ENCODE assay signal across 8 cellular contexts in genomic region chr4:7960790-7961655, GRCh38. TPM values are rescaled to one million over a fixed set of nuclear protein-coding genes. Genes with fewer than 3 reads are reported as not detected.
A peak's percentile ranks its signal among the peaks of the same experiment; 100 is the strongest.
DNase-seq lines count a peak whose midpoint lies in the region; ATAC-seq and TF ChIP-seq lines count a peak whose summit lies in the region.

No MANE protein-coding gene starts in this region.

- H3K36me3 ChIP-seq in uterus: no peaks in the 10 kb centered on the region

- H3K9me3 ChIP-seq in uterus: no peaks in the 10 kb centered on the region

- H3K27ac ChIP-seq in cingulate gyrus (ENCODE audit: low read depth, low read length): peak overlapping the region; percentile 39
- H3K27ac ChIP-seq in uterus: peak overlapping the region; percentile 87 to 98

- H3K4me1 ChIP-seq in uterus: peaks cover 14 to 18% of the 10 kb centered on the region in 2 donors

- H3K4me3 ChIP-seq in uterus: no peak overlapping the region

- TF ChIP-seq CTCF in uterus (IDR thresholded peaks at IDR 0.05): no peak

- no peaks in the 10 kb centered on the region for H3K27me3 ChIP-seq in uterus

- peak; percentile 43 for ATAC-seq in GM18870 (IDR thresholded peaks at IDR 0.05; ENCODE audit: unreplicated experiment)
- ATAC-seq in HG03060 (IDR thresholded peaks at IDR 0.05; ENCODE audit: low read depth, unreplicated experiment): peak; percentile 45

- TF ChIP-seq POLR2A in uterus (IDR thresholded peaks at IDR 0.05): no peak

- DNase-seq in T1000 (lab: John Stamatoyannopoulos, UW) (peak; percentile 88), non-pigmented ciliary epithelial cell (ENCODE audit: low read depth) (peak; percentile 79), uterus (peak; percentile 78 to 94), DMS114 treated with DMSO at 0.1 percent for 48 hours (lab: John Stamatoyannopoulos, UW; ENCODE audit: unreplicated experiment) (no peak), 8988T (no peak)

- intact Hi-C loops in uterus (cut with DNase I; ENCODE audit: low total_unique reads): no loop called here

RNA-seq across cellular contexts. Expression of gene AFAP1, which starts 21.4 kb away (rescaled TPM):
- 10 to 100 TPM in 2 of 4 donors, 1 to 10 TPM in 2; 8.2 to 55.0 (median 28.9) TPM for total RNA-seq in uterus

Comparison
In these comparisons a context has a peak if more than half of its experiments do, and no peak if none do; other contexts are left out.
1. DNase-seq: peak in T1000 (single experiment), non-pigmented ciliary epithelial cell (single experiment) and uterus (2 of 2); none in DMS114 treated with DMSO at 0.1 percent for 48 hours (single experiment) and 8988T (single experiment).